17 cellular contexts compared by ENCODE assay signal in the genomic region with DNA sequence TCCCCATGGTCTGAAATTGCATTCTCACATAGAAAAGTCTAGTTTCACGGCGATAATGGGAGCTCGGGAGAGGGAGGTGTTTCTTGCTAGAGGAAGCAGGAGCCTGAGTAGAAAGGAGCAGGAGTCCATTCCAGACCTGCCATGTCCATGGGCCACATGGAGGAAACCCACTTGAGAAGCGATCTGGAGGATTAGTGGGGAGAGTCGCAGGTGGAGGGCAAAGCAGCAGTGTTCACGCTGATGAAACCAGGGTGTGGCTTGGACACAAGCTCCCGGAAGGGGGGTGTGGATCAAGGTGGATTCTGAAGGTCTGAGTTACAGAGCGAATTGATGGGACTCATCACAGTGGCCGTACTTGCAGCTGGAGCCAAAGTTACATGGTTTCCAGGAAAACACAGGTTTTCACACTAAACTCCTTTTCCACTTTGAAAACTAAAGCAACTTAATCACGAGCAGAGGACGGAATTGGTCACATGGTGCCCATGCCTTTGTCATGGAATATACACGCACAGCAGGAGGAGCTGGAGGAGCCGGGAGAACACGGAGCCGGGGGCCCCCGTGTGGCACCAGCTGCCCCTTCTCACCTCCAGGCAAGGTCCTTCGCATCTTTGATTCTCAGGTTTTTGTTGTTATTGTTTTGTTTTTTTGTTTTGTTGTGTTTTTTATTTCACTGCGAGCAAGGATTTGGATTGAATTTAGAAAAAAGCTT.
"Had no signal": no experiment of that assay in that cellular context is flagged by ENCODE, and none has a peak within 500 bp of the region (broad histone marks: within the 10 kb centered on the region; RNA-seq: fewer than 3 reads in every experiment).

No MANE protein-coding gene starts in this region.

- H3K36me3 Mint-ChIP-seq: activated CD8-positive, alpha-beta memory T cell treated with anti-CD3 and anti-CD28 coated beads, Interleukin-2, amount 10 ng/mL, durations not matched to agents 7 days and 5 days; stimulated activated memory B cell treated with anti-CD40 and anti-IgM and Interleukin-4, amounts not matched to agents 10 μg/mL and 1 μg/mL and 100 μg/mL, for 72 hours; T-cell had no signal

- H3K9me3 ChIP-seq: gastroesophageal sphincter, right lobe of liver, transverse colon had no signal

- H3K9me3 Mint-ChIP-seq: activated naive CD8-positive, alpha-beta T cell treated with anti-CD3 and anti-CD28 coated beads, Interleukin-2, amount 50 U/mL, for 24 hours; activated T-helper 1 cell treated with anti-CD3 and anti-CD28 coated beads, Interleukin-12 subunit alpha, Interleukin-12 subunit beta, Interleukin-2, Interleukin-4 antibody, amounts not matched to agents 30 ng/mL and 10 ng/mL and 1 ng/mL, durations not matched to agents 14 hours and 24 hours and 36 hours; nephron; T-helper 2 cell treated with Interferon-gamma antibody and Interleukin-4, amounts not matched to agents 5 μg/mL and 100 μg/mL, for 36 hours had no signal

- H3K27me3 ChIP-seq: gastroesophageal sphincter, right lobe of liver, transverse colon had no signal

- H3K4me1 Mint-ChIP-seq: activated CD4-positive, alpha-beta T cell treated with anti-CD3 and anti-CD28 coated beads for 36 hours; activated CD8-positive, alpha-beta memory T cell treated with anti-CD3 and anti-CD28 coated beads, Interleukin-2, amount 10 ng/mL, durations not matched to agents 7 days and 5 days; activated naive CD8-positive, alpha-beta T cell treated with anti-CD3 and anti-CD28 coated beads, Interleukin-2, amount 50 U/mL, for 24 hours; nephron; stimulated activated memory B cell treated with anti-CD40 and anti-IgM and Interleukin-4, amounts not matched to agents 10 μg/mL and 1 μg/mL and 100 μg/mL, for 72 hours; T-cell had no signal

- H3K27ac Mint-ChIP-seq: activated CD4-positive, alpha-beta T cell treated with anti-CD3 and anti-CD28 coated beads for 36 hours; activated CD8-positive, alpha-beta memory T cell treated with anti-CD3 and anti-CD28 coated beads, Interleukin-2, amount 10 ng/mL, durations not matched to agents 7 days and 5 days; activated naive CD8-positive, alpha-beta T cell treated with anti-CD3 and anti-CD28 coated beads, Interleukin-2, amount 50 U/mL, for 24 hours; activated T-helper 1 cell treated with anti-CD3 and anti-CD28 coated beads, Interleukin-12 subunit alpha, Interleukin-12 subunit beta, Interleukin-2, Interleukin-4 antibody, amounts not matched to agents 30 ng/mL and 10 ng/mL and 1 ng/mL, durations not matched to agents 14 hours and 24 hours and 36 hours; nephron; stimulated activated memory B cell treated with anti-CD40 and anti-IgM and Interleukin-4, amounts not matched to agents 10 μg/mL and 1 μg/mL and 100 μg/mL, for 72 hours; T-cell; T-helper 2 cell treated with Interferon-gamma antibody and Interleukin-4, amounts not matched to agents 5 μg/mL and 100 μg/mL, for 36 hours had no signal

- H3K4me3 ChIP-seq: gastroesophageal sphincter, right lobe of liver, skin epidermis, transverse colon had no signal

- H3K9ac ChIP-seq: parathyroid adenoma had no signal

- H3K27me3 Mint-ChIP-seq: activated CD4-positive, alpha-beta T cell treated with anti-CD3 and anti-CD28 coated beads for 36 hours; activated CD8-positive, alpha-beta memory T cell treated with anti-CD3 and anti-CD28 coated beads, Interleukin-2, amount 10 ng/mL, durations not matched to agents 7 days and 5 days; activated naive CD8-positive, alpha-beta T cell treated with anti-CD3 and anti-CD28 coated beads, Interleukin-2, amount 50 U/mL, for 24 hours had no signal

- H3K4me1 ChIP-seq: gastroesophageal sphincter, parathyroid adenoma, right lobe of liver, transverse colon had no signal

- H3K36me3 ChIP-seq: gastroesophageal sphincter, right lobe of liver, transverse colon had no signal

- DNase-seq: activated CD4-positive, alpha-beta T cell treated with anti-CD3 and anti-CD28 coated beads for 36 hours; activated CD4-positive, alpha-beta T cell treated with anti-CD3 and anti-CD28 coated beads, Interleukin-2, amount 50 U/mL, for 48 hours; activated CD8-positive, alpha-beta memory T cell treated with anti-CD3 and anti-CD28 coated beads, Interleukin-2, amount 10 ng/mL, durations not matched to agents 7 days and 5 days; activated gamma-delta T cell; activated naive CD4-positive, alpha-beta T cell treated with anti-CD3 and anti-CD28 coated beads, Interleukin-2, amount 50 U/mL, for 16 hours; activated naive CD8-positive, alpha-beta T cell treated with anti-CD3 and anti-CD28 coated beads, Interleukin-2, amount 50 U/mL, for 24 hours; left cardiac atrium; right lobe of liver; T-cell; transverse colon had no signal

- H3K4me3 Mint-ChIP-seq: activated CD4-positive, alpha-beta T cell treated with anti-CD3 and anti-CD28 coated beads for 36 hours; activated CD8-positive, alpha-beta memory T cell treated with anti-CD3 and anti-CD28 coated beads, Interleukin-2, amount 10 ng/mL, durations not matched to agents 7 days and 5 days; activated naive CD8-positive, alpha-beta T cell treated with anti-CD3 and anti-CD28 coated beads, Interleukin-2, amount 50 U/mL, for 24 hours; activated T-helper 1 cell treated with anti-CD3 and anti-CD28 coated beads, Interleukin-12 subunit alpha, Interleukin-12 subunit beta, Interleukin-2, Interleukin-4 antibody, amounts not matched to agents 30 ng/mL and 10 ng/mL and 1 ng/mL, durations not matched to agents 14 hours and 24 hours and 36 hours; nephron; stimulated activated memory B cell treated with anti-CD40 and anti-IgM and Interleukin-4, amounts not matched to agents 10 μg/mL and 1 μg/mL and 100 μg/mL, for 72 hours; T-cell; T-helper 2 cell treated with Interferon-gamma antibody and Interleukin-4, amounts not matched to agents 5 μg/mL and 100 μg/mL, for 36 hours had no signal

- H3K27ac ChIP-seq: gastroesophageal sphincter, parathyroid adenoma, right lobe of liver, skin epidermis, transverse colon had no signal
